ENCODE assay signal across 9 cellular contexts in genomic region chr20:59043698-59044097, GRCh38. TPM values are rescaled to one million over a fixed set of nuclear protein-coding genes. Genes with fewer than 3 reads are reported as not detected.
DNase-seq lines count a peak whose midpoint lies in the region; TF ChIP-seq lines count a peak whose summit lies in the region.
"Had no signal": no experiment of that assay in that cellular context is flagged by ENCODE, and none has a peak within 500 bp of the region (broad histone marks: within the 10 kb centered on the region; RNA-seq: fewer than 3 reads in every experiment).

No MANE protein-coding gene starts in this region.

- DNase-seq in DMS79 treated with DMSO at 0.1 percent for 48 hours (lab: John Stamatoyannopoulos, UW) = peak; percentile 68
- no peak for DNase-seq in MM.1S
- DNase-seq in trophoblast cell = peak; percentile 62 to 75
- no peak for DNase-seq in NCI-H1105 (lab: John Stamatoyannopoulos, UW)
- DNase-seq in adrenal gland = no peak
- DNase-seq in nucleus accumbens (lab: John Stamatoyannopoulos, UW) = no peak
- no peak for DNase-seq in ACHN
- DNase-seq: kidney glomerular epithelial cell had no signal

- peaks cover 4% of the 10 kb centered on the region for H3K36me3 Mint-ChIP-seq in brain

- no peak overlapping the region for H2AK5ac ChIP-seq in trophoblast cell (ENCODE audit: low read length)

- H3K36me3 ChIP-seq in MM.1S (replicated peaks; ENCODE audit: insufficient read depth, low read length) (no peaks in the 10 kb centered on the region), trophoblast cell (ENCODE audit: control insufficient read depth in 1 of 2, insufficient read depth in 2 of 2, low read length in 2 of 2) (no peaks in the 10 kb centered on the region), adrenal gland (replicated peaks in 1 of 2) (no peaks in the 10 kb centered on the region)

- peak overlapping the region; percentile 66 to 85 (median 78) for H3K4me3 Mint-ChIP-seq in brain

- TF ChIP-seq POLR2A in adrenal gland (IDR thresholded peaks at IDR 0.05) = no peak

- peaks cover 39% of the 10 kb centered on the region for H3K79me2 ChIP-seq in MM.1S (ENCODE audit: low read length)
- peaks cover 3% of the 10 kb centered on the region for H3K79me2 ChIP-seq in trophoblast cell (ENCODE audit: control insufficient read depth, insufficient read depth, low read length, poor library complexity)

- no peak overlapping the region for H3K14ac ChIP-seq in trophoblast cell (ENCODE audit: low read length)

- no peak overlapping the region for H2BK12ac ChIP-seq in trophoblast cell (ENCODE audit: low read length)

- 0 out of 2 replicates have a peak, but pooled peaks cover 4% of the 10 kb centered on the region for H4K20me1 ChIP-seq in MM.1S (ENCODE audit: insufficient read depth, low read length)

- H3K27me3 Mint-ChIP-seq in brain = peaks cover 11% of the 10 kb centered on the region

- H3K23ac ChIP-seq in trophoblast cell (ENCODE audit: low read length) = no peak overlapping the region

- H3K4me1 ChIP-seq in MM.1S (ENCODE audit: low read length) = peaks cover 14% of the 10 kb centered on the region
- H3K4me1 ChIP-seq in trophoblast cell (ENCODE audit: control insufficient read depth in 1 of 2, insufficient read depth in 2 of 2, low read length in 2 of 2) = peaks cover 0 to 8% of the 10 kb centered on the region in 2 experiments
- H3K4me1 ChIP-seq in adrenal gland (replicated peaks in 1 of 2) = peaks cover 17 to 35% of the 10 kb centered on the region in 2 donors

- H3K4me2 ChIP-seq in MM.1S (ENCODE audit: low read depth, low read length) (peak overlapping the region; percentile 98; the same call in 1 of the 2 replicates), trophoblast cell (ENCODE audit: low read length) (no peak overlapping the region)

- no peak for TF ChIP-seq CTCF in MM.1S (IDR thresholded peaks at IDR 0.05; ENCODE audit: low read length)
- no peak for TF ChIP-seq CTCF in brain (conservative IDR thresholded peaks at IDR 0.05)
- TF ChIP-seq CTCF in adrenal gland (IDR thresholded peaks at IDR 0.05) = no peak

- H3K9me2 ChIP-seq in MM.1S (replicated peaks; ENCODE audit: insufficient read depth, low read length) = no peaks in the 10 kb centered on the region

- no peak overlapping the region for H3K4ac ChIP-seq in trophoblast cell (ENCODE audit: low read depth, low read length)

- peaks cover 6% of the 10 kb centered on the region for H3K79me1 ChIP-seq in trophoblast cell (ENCODE audit: low read length)

- H3K18ac ChIP-seq in trophoblast cell (ENCODE audit: low read length) = no peak overlapping the region

- H3K9me3 ChIP-seq in MM.1S (replicated peaks; ENCODE audit: insufficient read depth, low read length) = no peaks in the 10 kb centered on the region
- no peaks in the 10 kb centered on the region for H3K9me3 ChIP-seq in trophoblast cell (ENCODE audit: insufficient read depth, low read depth, low read length)
- H3K9me3 ChIP-seq in adrenal gland (replicated peaks in 1 of 3) = no peaks in the 10 kb centered on the region

- H3K9me3 Mint-ChIP-seq in brain = peaks cover 0 to 9% (median 8%) of the 10 kb centered on the region in 5 experiments

- WGBS in trophoblast cell (ENCODE audit: extremely low coverage, insufficient coverage, insufficient read length) = no CpG with 5 or more reads among the region's 3 CpGs
- 81 to 92% (median 84%) methylated on average over 3 of the region's 3 CpGs for WGBS in adrenal gland, 4 donors

- H2BK120ac ChIP-seq in trophoblast cell (ENCODE audit: insufficient read depth, low read length, poor library complexity) = no peak overlapping the region

- H4K8ac ChIP-seq in trophoblast cell (ENCODE audit: low read depth, low read length) = no peak overlapping the region

- no peak overlapping the region for H3K27ac ChIP-seq in MM.1S (ENCODE audit: low read length)
- no peak overlapping the region for H3K27ac ChIP-seq in trophoblast cell (ENCODE audit: low read depth, low read length)
- peak overlapping the region in 1 of 5 donors; percentile 95 for H3K27ac ChIP-seq in adrenal gland

- no peak overlapping the region for H3K9ac ChIP-seq in MM.1S (ENCODE audit: low read length)
- H3K9ac ChIP-seq in trophoblast cell (ENCODE audit: low read length) = no peak overlapping the region

- intact Hi-C loops in adrenal gland (cut with DNase I) = loop anchor here in 1 of 2 donors (10.0 kb wide), 1 partner anchor 169 kb away; no protein-coding TSS in a partner anchor

- peak overlapping the region; percentile 10 to 84 (median 39) for H3K27ac Mint-ChIP-seq in brain

- no peak overlapping the region for H4K12ac ChIP-seq in trophoblast cell (ENCODE audit: low read depth, low read length)

- H3K4me3 ChIP-seq in MM.1S (ENCODE audit: low read length) = no peak overlapping the region
- H3K4me3 ChIP-seq in trophoblast cell (ENCODE audit: low read depth, low read length) = no peak overlapping the region
- H3K4me3 ChIP-seq in adrenal gland = no peak overlapping the region

- no peak overlapping the region for H4K91ac ChIP-seq in trophoblast cell (ENCODE audit: low read depth, low read length)

- H2AFZ ChIP-seq in MM.1S (ENCODE audit: low read length) (peak overlapping the region; percentile 98; the same call in 1 of the 2 replicates), trophoblast cell (ENCODE audit: insufficient read depth, low read length, poor library complexity) (no peak overlapping the region)

- peaks cover 42% of the 10 kb centered on the region for H3K4me1 Mint-ChIP-seq in brain

- no peaks in the 10 kb centered on the region for H3K27me3 ChIP-seq in MM.1S (replicated peaks; ENCODE audit: insufficient read depth, low read length)
- H3K27me3 ChIP-seq in trophoblast cell (ENCODE audit: insufficient read depth, low read length) = no peaks in the 10 kb centered on the region
- H3K27me3 ChIP-seq in adrenal gland = no peaks in the 10 kb centered on the region

- H2BK5ac ChIP-seq in trophoblast cell (ENCODE audit: low read depth, low read length, poor library complexity) = no peak overlapping the region

- H3F3A ChIP-seq in MM.1S (ENCODE audit: insufficient read depth, low read length) = no peaks in the 10 kb centered on the region

- in situ Hi-C loops in ACHN (cut with HindIII; ENCODE audit: low pct_ligation_motif_present, low pct_unique_long_range_greater_than_20kb, low sequenced_read_pairs) = no loop called here

RNA-seq across cellular contexts. Expression of gene PRELID3B, which starts 1.1 kb away (rescaled TPM):
- 38.3 TPM for polyA plus RNA-seq in brain (ENCODE audit: insufficient read depth, low read depth, low replicate concordance)
- polyA plus RNA-seq in trophoblast cell (2013) = 15.5 and 16.5 TPM in 2 replicates
- total RNA-seq in adrenal gland = 100 to 1,000 TPM in 1 of 8 donors, 10 to 100 TPM in 7; 21.7 to 112 (median 47.8) TPM
- 100 to 1,000 TPM in 1 of 3 donors, 10 to 100 TPM in 2; 13.3 to 119 (median 16.1) TPM for polyA plus RNA-seq in adrenal gland

RNA-seq across cellular contexts. Expression of gene ATP5F1E, which starts 11.6 kb away (rescaled TPM):
- polyA plus RNA-seq in brain (ENCODE audit: insufficient read depth, low read depth, low replicate concordance) (87.4 TPM), adrenal gland (100 to 1,000 TPM in 1 of 3 donors, 10 to 100 TPM in 2; 42.5 to 131 (median 50.0) TPM)
- 59.8 and 60.8 TPM in 2 replicates for polyA plus RNA-seq in trophoblast cell (2013)
- total RNA-seq in adrenal gland = 10 to 100 TPM; 13.3 to 90.4 (median 47.4) TPM

RNA-seq across cellular contexts. Expression of gene TUBB1, which starts 24.5 kb away (rescaled TPM):
- not detected for polyA plus RNA-seq in brain (ENCODE audit: insufficient read depth, low read depth, low replicate concordance)
- polyA plus RNA-seq in trophoblast cell (2013) = 0.12 TPM in 2 replicates
- total RNA-seq in adrenal gland = under 1 TPM in 3 of 8 donors, not detected in 5; 0.13 to 0.53 (median 0.14) TPM
- polyA plus RNA-seq in adrenal gland = under 1 TPM; 0.07 to 0.10 (median 0.08) TPM

RNA-seq across cellular contexts. Expression of gene CTSZ, which starts 36.6 kb away (rescaled TPM):
- polyA plus RNA-seq in brain (ENCODE audit: insufficient read depth, low read depth, low replicate concordance) (32.2 TPM), adrenal gland (100 to 1,000 TPM; 108 to 180 (median 121) TPM)
- polyA plus RNA-seq in trophoblast cell (2013) = 62.0 and 62.5 TPM in 2 replicates
- total RNA-seq in adrenal gland = 100 to 1,000 TPM; 128 to 266 (median 188) TPM

Comparison
In these comparisons a context has a peak if more than half of its experiments do, and no peak if none do; other contexts are left out.
1. DNase-seq: peak in DMS79 treated with DMSO at 0.1 percent for 48 hours (single experiment) and trophoblast cell (2 of 2); none in MM.1S (single experiment), NCI-H1105 (single experiment), adrenal gland (0 of 7), nucleus accumbens (0 of 56) and ACHN (single experiment).